Comparison of ENCODE assay signal across 10 cellular contexts in genomic region chr6:53493635-53494025, GRCh38. TPM values are rescaled to one million over a fixed set of nuclear protein-coding genes. Genes with fewer than 3 reads are reported as not detected.
DNase-seq lines count a peak whose midpoint lies in the region; ATAC-seq and TF ChIP-seq lines count a peak whose summit lies in the region.
"Had no signal": no experiment of that assay in that cellular context is flagged by ENCODE, and none has a peak within 500 bp of the region (broad histone marks: within the 10 kb centered on the region; RNA-seq: fewer than 3 reads in every experiment).

No MANE protein-coding gene starts in this region.

- H2AFZ ChIP-seq in ACC112 (ENCODE audit: low read length, unreplicated experiment), result peak overlapping the region; percentile 84
- H2AFZ ChIP-seq in IMR-90 (replicated peaks; ENCODE audit: low read length, poor library complexity), result no peak overlapping the region
- H2AFZ ChIP-seq in mammary epithelial cell (ENCODE audit: low read depth, low read length), result peak overlapping the region; percentile 55

- no peaks in the 10 kb centered on the region for H3K79me1 ChIP-seq in IMR-90 (ENCODE audit: low read depth in 1 of 2, low read length in 2 of 2)

- H2BK5ac ChIP-seq in IMR-90 (ENCODE audit: low read depth, low read length, poor library complexity, severe bottlenecking), result peak overlapping the region; percentile 93

- H3K79me2 ChIP-seq in ACC112 (ENCODE audit: control insufficient read depth, insufficient read depth, low read length, unreplicated experiment) (no peaks in the 10 kb centered on the region), mammary epithelial cell (ENCODE audit: insufficient read depth, low read length) (no peaks in the 10 kb centered on the region)

- TF ChIP-seq CTCF in IMR-90 (conservative IDR thresholded peaks at IDR 0.05; ENCODE audit: low read depth, low read length) (no peak), mammary epithelial cell (conservative IDR thresholded peaks at IDR 0.05 in 1 of 2, IDR thresholded peaks at IDR 0.05 in 1 of 2; ENCODE audit: extremely low read depth in 1 of 2, insufficient read depth in 1 of 2, low read depth in 1 of 2, low read length in 2 of 2) (no peak), right lobe of liver (IDR thresholded peaks at IDR 0.05) (peak in 1 of 4 donors; percentile 8), body of pancreas (IDR thresholded peaks at IDR 0.05) (no peak)

- peak overlapping the region in 1 of 2 experiments; percentile 66; a peak in 1 of 4 replicates for H4K8ac ChIP-seq in IMR-90 (ENCODE audit: low read depth in 2 of 2, low read length in 2 of 2)

- H3K4ac ChIP-seq in IMR-90 (ENCODE audit: low read depth, low read length), result peak overlapping the region; percentile 78

- H3K18ac ChIP-seq in IMR-90 (ENCODE audit: low read depth, low read length), result peak overlapping the region; percentile 82

- DNase-seq in IMR-90 (peak; percentile 63), mammary epithelial cell (no peak), right lobe of liver (no peak), body of pancreas (no peak), NCI-H2107 treated with DMSO at 0.1 percent for 48 hours (lab: John Stamatoyannopoulos, UW; ENCODE audit: unreplicated experiment) (no peak), midbrain (lab: John Stamatoyannopoulos, UW) (no peak)
- DNase-seq in stimulated activated CD4-positive, alpha-beta T cell treated with anti-CD3 and anti-CD28 coated beads, Interleukin-2, amount 100 ng/mL, for 48 hours, result no peak

- no peaks in the 10 kb centered on the region for H3K9me3 ChIP-seq in IMR-90 (ENCODE audit: control insufficient read depth, insufficient read depth, low read length)
- H3K9me3 ChIP-seq in mammary epithelial cell (replicated peaks; ENCODE audit: insufficient read depth, low read length), result no peaks in the 10 kb centered on the region
- no peaks in the 10 kb centered on the region for H3K9me3 ChIP-seq in right lobe of liver
- no peaks in the 10 kb centered on the region for H3K9me3 ChIP-seq in body of pancreas

- peaks cover 10% of the 10 kb centered on the region; the same call in 1 of the 2 replicates for H3K9me1 ChIP-seq in IMR-90 (ENCODE audit: insufficient read depth, low read length)

- H3K27ac ChIP-seq in ACC112 (ENCODE audit: low read depth, low read length) (peak overlapping the region; percentile 23; the same call in 1 of the 2 replicates), IMR-90 (ENCODE audit: insufficient read depth, low read length) (peak overlapping the region; percentile 55), mammary epithelial cell (ENCODE audit: insufficient read depth, low read depth, low read length) (peak overlapping the region; percentile 16), right lobe of liver (peak overlapping the region in 2 of 3 donors; percentile 30 to 52), body of pancreas (no peak overlapping the region)
- H3K27ac ChIP-seq: coronary artery had no signal

- peak overlapping the region; percentile 60; the same call in 1 of the 2 replicates for H2AK5ac ChIP-seq in IMR-90 (ENCODE audit: low read depth, low read length)

- peak overlapping the region; percentile 64 for H3K23ac ChIP-seq in IMR-90 (ENCODE audit: low read depth, low read length)

- peaks cover 3% of the 10 kb centered on the region; the same call in 1 of the 2 replicates for H3K36me3 ChIP-seq in ACC112 (ENCODE audit: insufficient read depth, low read length)
- peaks cover 2% of the 10 kb centered on the region for H3K36me3 ChIP-seq in IMR-90 (ENCODE audit: control insufficient read depth, insufficient read depth, low read length)
- no peaks in the 10 kb centered on the region for H3K36me3 ChIP-seq in mammary epithelial cell (ENCODE audit: insufficient read depth, low read length)
- H3K36me3 ChIP-seq in right lobe of liver, result peaks cover 0 to 24% (median 0%) of the 10 kb centered on the region in 4 donors
- no peaks in the 10 kb centered on the region for H3K36me3 ChIP-seq in body of pancreas (replicated peaks in 1 of 2; ENCODE audit: insufficient read depth in 1 of 2, low read depth in 2 of 2)

- no peak overlapping the region for H2AK9ac ChIP-seq in IMR-90 (replicated peaks; ENCODE audit: low read depth, low read length, poor library complexity)

- H3K4me2 ChIP-seq in IMR-90 (ENCODE audit: low read depth, low read length) (peak overlapping the region; percentile 91), mammary epithelial cell (ENCODE audit: insufficient read depth, low read depth, low read length) (peak overlapping the region; percentile 61)

- H2BK15ac ChIP-seq in IMR-90 (ENCODE audit: low read depth, low read length), result peak overlapping the region; percentile 64; the same call in 2 of the 3 replicates

- BruUV-seq in IMR-90 (replicated peaks; lab: Mats Ljungman, UMichigan) (no TSS peak), mammary epithelial cell (replicated peaks; lab: Mats Ljungman, UMichigan) (no TSS peak)

- ATAC-seq in IMR-90 (ENCODE audit: low read depth), result peak; percentile 4
- ATAC-seq in right lobe of liver, result no peak
- no peak for ATAC-seq in body of pancreas

- POLR2A ChIA-PET in IMR-90 (lab: Charles Lee; ENCODE audit: unreplicated experiment), result interaction anchor here (0.6 to 1.3 kb wide), 2 partner anchors 226 to 234 kb away, joined by 4 to 5 read pairs; no protein-coding TSS in a partner anchor

- H3K4me1 ChIP-seq in ACC112 (ENCODE audit: control insufficient read depth, insufficient read depth, low read length, unreplicated experiment), result peaks cover 36% of the 10 kb centered on the region
- peaks cover 18% of the 10 kb centered on the region for H3K4me1 ChIP-seq in IMR-90 (ENCODE audit: control insufficient read depth, insufficient read depth, low read length)
- peaks cover 22% of the 10 kb centered on the region for H3K4me1 ChIP-seq in mammary epithelial cell (ENCODE audit: insufficient read depth, low read length)
- peaks cover 0 to 9% (median 0%) of the 10 kb centered on the region in 4 donors for H3K4me1 ChIP-seq in right lobe of liver
- peaks cover 21% of the 10 kb centered on the region for H3K4me1 ChIP-seq in body of pancreas

- H2BK20ac ChIP-seq in IMR-90 (ENCODE audit: low read depth, low read length), result peak overlapping the region; percentile 76

- CTCF ChIA-PET in IMR-90 (lab: Yijun Ruan, JAX), result interaction anchor here (0.6 to 2.7 kb wide), 25 partner anchors 10 to 462 kb away, joined by 3 to 24 read pairs (median 5); partner anchors contain the start of gene GCLC
- CTCF ChIA-PET in mammary epithelial cell (lab: Charles Lee; ENCODE audit: low non-redundant PET), result interaction anchor here (0.5 to 1.0 kb wide), 5 partner anchors 225 to 1492 kb away, joined by 4 to 16 read pairs (median 4); no protein-coding TSS in a partner anchor

- H3K56ac ChIP-seq in IMR-90 (ENCODE audit: extremely low read depth, insufficient read depth, low read length), result peak overlapping the region; percentile 43; the same call in 1 of the 2 replicates

- dilution Hi-C loops in IMR-90 (cut with HindIII; ENCODE audit: low sequenced_read_pairs, unreplicated experiment), result no loop called here
- dilution Hi-C loops in mammary epithelial cell (cut with HindIII; ENCODE audit: low sequenced_read_pairs), result no loop called here

- no peak for TF ChIP-seq RAD21 in IMR-90 (IDR thresholded peaks at IDR 0.05; ENCODE audit: low read length)

- peak overlapping the region; percentile 76 for H3K4me3 ChIP-seq in ACC112 (ENCODE audit: low read depth, low read length)
- peak overlapping the region; percentile 0; the same call in 1 of the 2 replicates for H3K4me3 ChIP-seq in IMR-90 (ENCODE audit: insufficient read depth, low read depth, low read length)
- H3K4me3 ChIP-seq in mammary epithelial cell (replicated peaks in 1 of 3; ENCODE audit: insufficient read depth in 1 of 3, low read depth in 2 of 3, low read length in 3 of 3), result no peak overlapping the region
- H3K4me3 ChIP-seq in right lobe of liver, result peak overlapping the region in 1 of 3 donors; percentile 28
- no peak overlapping the region for H3K4me3 ChIP-seq in body of pancreas
- H3K4me3 ChIP-seq: lung had no signal

- peak overlapping the region; percentile 26; the same call in 1 of the 2 replicates for H3K14ac ChIP-seq in IMR-90 (replicated peaks; ENCODE audit: low read depth, low read length)

- H3K9ac ChIP-seq in IMR-90 (ENCODE audit: low read depth, low read length) (no peak overlapping the region; the same call in 1 of the 2 replicates), mammary epithelial cell (ENCODE audit: insufficient read depth, low read length) (no peak overlapping the region)

- peak overlapping the region; percentile 79 for H4K91ac ChIP-seq in IMR-90 (ENCODE audit: insufficient read depth, low read depth, low read length)

- no CpG with 5 or more reads among the region's 2 CpGs for WGBS in IMR-90 (ENCODE audit: extremely low coverage in 2 of 2, insufficient read length in 1 of 2), 2 experiments
- 43% methylated on average over 2 of the region's 2 CpGs for WGBS in mammary epithelial cell (ENCODE audit: low coverage, missing lambda C conversion rate)
- 34% methylated on average over 2 of the region's 2 CpGs for WGBS in right lobe of liver (ENCODE audit: insufficient coverage, low coverage, low lambda C conversion rate, missing lambda C conversion rate)
- 35 to 41% methylated on average over 2 of the region's 2 CpGs for WGBS in body of pancreas, 2 donors

- in situ Hi-C loops in IMR-90 (cut with MboI; ENCODE audit: low sequenced_read_pairs) (loop anchor here (5.0 kb wide), 1 partner anchor 464 kb away; no protein-coding TSS in a partner anchor), mammary epithelial cell (cut with MboI; ENCODE audit: low sequenced_read_pairs in 2 of 2) (loop anchor here (10.0 to 25.0 kb wide), 2 partner anchors 231 to 469 kb away; no protein-coding TSS in a partner anchor)

- H3K27me3 ChIP-seq in ACC112 (ENCODE audit: insufficient read depth, low read length), result no peaks in the 10 kb centered on the region
- H3K27me3 ChIP-seq in IMR-90 (ENCODE audit: control insufficient read depth, insufficient read depth, low read length), result no peaks in the 10 kb centered on the region
- no peaks in the 10 kb centered on the region for H3K27me3 ChIP-seq in mammary epithelial cell (ENCODE audit: insufficient read depth, low read length)
- no peaks in the 10 kb centered on the region for H3K27me3 ChIP-seq in right lobe of liver
- H3K27me3 ChIP-seq in body of pancreas, result no peaks in the 10 kb centered on the region

- H4K20me1 ChIP-seq in IMR-90 (ENCODE audit: insufficient read depth, low read length) (no peaks in the 10 kb centered on the region; the same call in 1 of the 2 replicates), mammary epithelial cell (ENCODE audit: insufficient read depth, low read length) (no peaks in the 10 kb centered on the region)

- TF ChIP-seq POLR2A in IMR-90 (IDR thresholded peaks at IDR 0.05; ENCODE audit: low read depth, low read length) (no peak), right lobe of liver (IDR thresholded peaks at IDR 0.05) (no peak), body of pancreas (IDR thresholded peaks at IDR 0.05) (no peak)

- H4K5ac ChIP-seq in IMR-90 (ENCODE audit: low read depth, low read length), result peak overlapping the region; percentile 64; the same call in 1 of the 2 replicates

- intact Hi-C loops in IMR-90 (cut with micrococcal nuclease) (loop anchor here (1.0 kb wide), 4 partner anchors 52 to 464 kb away; partner anchors contain the start of gene GCLC), mammary epithelial cell (cut with micrococcal nuclease) (loop anchor here (1.0 kb wide), 6 partner anchors 51 to 463 kb away; no protein-coding TSS in a partner anchor), right lobe of liver (cut with DNase I) (loop anchor here in 1 of 2 donors (10.0 kb wide), 1 partner anchor 231 kb away; no protein-coding TSS in a partner anchor), body of pancreas (cut with DNase I) (loop anchor here (10.0 kb wide), 1 partner anchor 231 kb away; no protein-coding TSS in a partner anchor)

- peak overlapping the region; percentile 76 for H2BK120ac ChIP-seq in IMR-90 (ENCODE audit: low read depth, low read length)

RNA-seq across cellular contexts. Expression of gene GCLC, which starts 51.3 kb away (rescaled TPM):
- total RNA-seq in IMR-90 (2012; rRNA removed) (20.8 and 24.2 TPM in 2 replicates), mammary epithelial cell (100 to 1,000 TPM in 1 of 2 donors, 10 to 100 TPM in 1; 94.7 to 128 TPM), right lobe of liver (100 to 1,000 TPM in 4 of 6 experiments, 10 to 100 TPM in 2; 56.8 to 140 (median 103) TPM), body of pancreas (10 to 100 TPM; 27.2 to 30.7 TPM)
- polyA plus RNA-seq in IMR-90 (2012; rRNA removed) (10.0 and 14.2 TPM in 2 replicates), mammary epithelial cell (59.8 TPM)
- 2.5 and 2.8 TPM in 2 replicates for polyA plus RNA-seq in IMR-90 (2012; cell fraction: cytosol; rRNA removed)
- polyA plus RNA-seq in IMR-90 (2012; cell fraction: nucleus; rRNA removed; ENCODE audit: low replicate concordance), result 4.8 and 35.5 TPM in 2 replicates
- polyA minus RNA-seq in mammary epithelial cell, result 69.6 TPM

Comparison
In these comparisons a context has a peak if more than half of its experiments do, and no peak if none do; other contexts are left out.
1. H3K27ac ChIP-seq: peak in ACC112 (single experiment), IMR-90 (single experiment), mammary epithelial cell (single experiment) and right lobe of liver (2 of 3); none in body of pancreas (0 of 4).
2. H3K4me3 ChIP-seq: peak in ACC112 (single experiment) and IMR-90 (single experiment); none in mammary epithelial cell (0 of 3) and body of pancreas (0 of 2).